8 cellular contexts compared by ENCODE assay signal in the genomic region with DNA sequence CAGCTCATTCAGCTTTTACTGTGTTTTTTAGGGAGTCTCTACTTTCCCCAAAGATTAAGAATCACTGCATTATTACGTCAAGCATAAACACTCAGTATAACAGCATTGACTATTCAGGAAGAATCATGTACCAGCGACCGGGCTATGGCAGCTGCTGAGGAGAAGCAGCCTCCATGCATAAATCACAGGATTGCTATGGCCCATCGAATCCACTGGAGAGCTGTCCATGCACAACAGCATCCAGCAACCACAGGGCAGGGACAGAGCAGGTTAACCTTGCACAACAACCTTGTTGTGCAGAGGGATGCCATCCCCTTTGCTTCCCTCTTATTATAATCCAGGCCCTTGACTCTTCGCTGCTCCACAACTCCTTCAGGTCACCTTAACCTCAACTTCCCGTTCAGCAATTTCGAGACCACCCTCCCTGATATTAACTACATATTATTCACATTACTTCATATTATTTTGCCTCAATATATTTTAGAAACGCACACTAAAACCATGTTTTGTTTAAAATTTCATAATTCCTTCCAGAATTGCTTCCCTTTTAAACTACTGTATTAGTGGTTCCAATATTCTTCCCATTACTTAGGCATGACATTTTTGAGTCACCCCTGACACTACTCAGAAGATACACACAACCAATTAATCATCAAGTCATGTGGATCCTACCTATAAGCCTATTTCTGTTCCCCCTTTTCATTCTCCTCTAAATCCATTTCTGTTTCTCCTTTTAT. TPM values are rescaled to one million over a fixed set of nuclear protein-coding genes. Genes with fewer than 3 reads are reported as not detected.
DNase-seq lines count a peak whose midpoint lies in the region; ATAC-seq and TF ChIP-seq lines count a peak whose summit lies in the region.

No MANE protein-coding gene starts in this region.

- H3K27me3 ChIP-seq in DND-41 (ENCODE audit: insufficient read depth, low read length, poor library complexity): no peaks in the 10 kb centered on the region

- peak overlapping the region; percentile 93 for H3K27ac ChIP-seq in DND-41 (ENCODE audit: low read length)
- peak overlapping the region in 1 of 2 donors; percentile 47 for H3K27ac ChIP-seq in coronary artery

- H3K79me2 ChIP-seq in DND-41 (ENCODE audit: insufficient read depth, low read length): peaks cover 75% of the 10 kb centered on the region

- peaks cover 58% of the 10 kb centered on the region for H3K36me3 ChIP-seq in DND-41 (ENCODE audit: insufficient read depth, low read length)

- TF ChIP-seq CTCF in DND-41 (IDR thresholded peaks at IDR 0.05; ENCODE audit: borderline replicate concordance, extremely low read depth, low read length, poor library complexity, severe bottlenecking) (no peak), coronary artery (IDR thresholded peaks at IDR 0.05) (no peak)

- POLR2A ChIA-PET in naive thymus-derived CD8-positive, alpha-beta T cell (lab: Charles Lee): interaction anchor here (0.5 to 3.1 kb wide), 3 partner anchors 33 to 127 kb away, joined by 3 to 8 read pairs (median 3); a partner anchor contains a TSS

- no peaks in the 10 kb centered on the region for H3K9me3 ChIP-seq in DND-41 (ENCODE audit: insufficient read depth, low read length, severe bottlenecking)

- ATAC-seq in DND-41 (ENCODE audit: insufficient read depth, low read depth) (no peak), GM21723 (IDR thresholded peaks at IDR 0.05; ENCODE audit: unreplicated experiment) (no peak)
- no peak for ATAC-seq in naive thymus-derived CD8-positive, alpha-beta T cell

- H3K27me3 Mint-ChIP-seq in naive thymus-derived CD8-positive, alpha-beta T cell: peaks cover 0 to 1% (median 0%) of the 10 kb centered on the region in 5 donors

- peak overlapping the region; percentile 85 to 87 for H3K4me3 ChIP-seq in DND-41 (ENCODE audit: low read depth in 1 of 2, low read length in 2 of 2)
- H3K4me3 ChIP-seq in coronary artery: peak overlapping the region; percentile 77

- no peaks in the 10 kb centered on the region for H3K9me3 Mint-ChIP-seq in naive thymus-derived CD8-positive, alpha-beta T cell

- peaks cover 37% of the 10 kb centered on the region; the same call in 1 of the 2 replicates for H4K20me1 ChIP-seq in DND-41 (ENCODE audit: insufficient read depth, low read length)

- peak overlapping the region; percentile 77 for H3K9ac ChIP-seq in DND-41 (ENCODE audit: low read depth, low read length)

- peaks cover 53% of the 10 kb centered on the region for H3K4me1 ChIP-seq in DND-41 (ENCODE audit: insufficient read depth, low read length)

- no peak overlapping the region for H2AFZ ChIP-seq in DND-41 (ENCODE audit: low read depth, low read length)

- H3K36me3 Mint-ChIP-seq in naive thymus-derived CD8-positive, alpha-beta T cell: peaks cover 0 to 41% (median 17%) of the 10 kb centered on the region in 3 donors

- peak overlapping the region; percentile 83 to 99 (median 99) for H3K27ac Mint-ChIP-seq in naive thymus-derived CD8-positive, alpha-beta T cell

- H3K4me2 ChIP-seq in DND-41 (ENCODE audit: insufficient read depth, low read length): peak overlapping the region; percentile 82

- H3K4me3 Mint-ChIP-seq in naive thymus-derived CD8-positive, alpha-beta T cell: peak overlapping the region; percentile 94 to 99 (median 98)

- peaks cover 31 to 61% (median 53%) of the 10 kb centered on the region in 4 donors for H3K4me1 Mint-ChIP-seq in naive thymus-derived CD8-positive, alpha-beta T cell

- DNase-seq in DND-41: no peak
- DNase-seq in M059J (ENCODE audit: low read depth): peak; percentile 41
- no peak for DNase-seq in coronary artery (ENCODE audit: low spot score)
- no peak for DNase-seq in naive thymus-derived CD8-positive, alpha-beta T cell
- DNase-seq in NCI-H2029 treated with DMSO at 0.1 percent for 48 hours (lab: John Stamatoyannopoulos, UW): no peak
- no peak for DNase-seq in Ammon's horn (ENCODE audit: low spot score)
- DNase-seq in mesenteric fat pad (ENCODE audit: low spot score): no peak

RNA-seq across cellular contexts. Expression of a gene that starts 1.0 kb away (rescaled TPM):
- total RNA-seq in M059J (2014; rRNA removed; shearing (Covaris generic)): 104 and 151 TPM in 2 replicates
- total RNA-seq in naive thymus-derived CD8-positive, alpha-beta T cell: 100 to 1,000 TPM; 150 to 151 TPM
- 10 to 100 TPM; 62.2 to 75.2 (median 66.5) TPM for polyA plus RNA-seq in naive thymus-derived CD8-positive, alpha-beta T cell
- 96.7 TPM for total RNA-seq in mesenteric fat pad

RNA-seq across cellular contexts. Expression of a gene that starts 32.6 kb away (rescaled TPM):
- total RNA-seq in M059J (2014; rRNA removed; shearing (Covaris generic)): 18.5 and 26.1 TPM in 2 replicates
- total RNA-seq in naive thymus-derived CD8-positive, alpha-beta T cell: 100 to 1,000 TPM; 102 to 105 TPM
- polyA plus RNA-seq in naive thymus-derived CD8-positive, alpha-beta T cell: 10 to 100 TPM; 15.0 to 29.1 (median 26.7) TPM
- total RNA-seq in mesenteric fat pad: 28.7 TPM

RNA-seq across cellular contexts. Expression of a gene that starts 33.2 kb away (rescaled TPM):
- 3.8 and 23.1 TPM in 2 replicates for total RNA-seq in M059J (2014; rRNA removed; shearing (Covaris generic))
- 1 to 10 TPM; 4.4 TPM for total RNA-seq in naive thymus-derived CD8-positive, alpha-beta T cell
- 1 to 10 TPM; 2.4 to 5.2 (median 3.0) TPM for polyA plus RNA-seq in naive thymus-derived CD8-positive, alpha-beta T cell
- total RNA-seq in mesenteric fat pad: 4.0 TPM
